Comparison of ENCODE assay signal across 34 cellular contexts in the genomic region with DNA sequence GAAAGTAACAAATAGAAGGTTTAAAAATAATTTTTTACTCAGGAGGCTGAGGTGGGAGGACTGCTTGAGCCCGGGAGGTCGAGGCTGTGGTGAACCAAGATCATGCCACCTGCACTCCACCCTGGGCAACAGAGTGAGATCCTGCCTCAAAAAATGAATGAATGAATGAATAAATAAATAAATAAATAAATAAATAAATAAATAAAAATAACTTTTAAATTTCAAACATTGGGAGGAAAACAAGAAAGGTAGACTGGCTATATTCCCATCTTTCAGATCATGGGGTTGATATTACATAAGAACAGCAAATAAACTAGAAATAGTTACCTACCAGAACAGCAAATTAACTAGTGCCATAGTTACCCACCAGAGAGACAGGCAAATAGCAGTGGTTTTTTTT.
"Had no signal": no experiment of that assay in that cellular context is flagged by ENCODE, and none has a peak within 500 bp of the region (broad histone marks: within the 10 kb centered on the region; RNA-seq: fewer than 3 reads in every experiment).

No MANE protein-coding gene starts in this region.

- DNase-seq: activated effector memory CD4-positive, alpha-beta T cell treated with anti-CD3 and anti-CD28 coated beads, Interleukin-2, amount 50 U/mL, for 16 hours; activated effector memory CD4-positive, alpha-beta T cell treated with Interleukin-2 at 50 U/mL for 16 hours; activated gamma-delta T cell; activated gamma-delta T cell treated with Interleukin-2 at 50 U/mL for 16 hours; activated naive CD4-positive, alpha-beta T cell; activated naive CD4-positive, alpha-beta T cell treated with anti-CD3 and anti-CD28 coated beads for 36 hours; activated naive CD4-positive, alpha-beta T cell treated with anti-CD3 and anti-CD28 coated beads, Interleukin-2, amount 10 ng/mL, durations not matched to agents 7 days and 5 days; activated naive CD4-positive, alpha-beta T cell treated with anti-CD3 and anti-CD28 coated beads, Interleukin-2, amount 50 U/mL, for 16 hours; activated naive CD4-positive, alpha-beta T cell treated with Interleukin-2 at 50 U/mL for 16 hours; activated naive CD8-positive, alpha-beta T cell treated with anti-CD3 and anti-CD28 coated beads for 36 hours; activated naive CD8-positive, alpha-beta T cell treated with anti-CD3 and anti-CD28 coated beads, Interleukin-2, amount 10 ng/mL, durations not matched to agents 7 days and 5 days; activated naive CD8-positive, alpha-beta T cell treated with anti-CD3 and anti-CD28 coated beads, Interleukin-2, amount 50 U/mL, for 24 hours; activated T-cell treated with anti-CD3 and anti-CD28 coated beads, Interleukin-2, amount 50 U/mL, for 1 hour; activated T-cell treated with anti-CD3 and anti-CD28 coated beads, Interleukin-2, amount 50 U/mL, for 24 hours; activated T-cell treated with anti-CD3 and anti-CD28 coated beads, Interleukin-2, amount 50 U/mL, for 4 hours; activated T-cell treated with anti-CD3 and anti-CD28 coated beads, Interleukin-2, amount 50 U/mL, for 48 hours; activated T-cell treated with anti-CD3 and anti-CD28 coated beads, Interleukin-2, amount 50 U/mL, for 72 hours; adrenal gland; amniotic stem cell; amygdala; anterior cingulate cortex; aorta; body of pancreas; brain microvascular endothelial cell; caudate nucleus; central memory CD4-positive, alpha-beta T cell; cerebellar nuclear complex had no signal

- H3K4me1 ChIP-seq: adrenal gland, ascending aorta, body of pancreas, breast epithelium had no signal

- H3K36me3 ChIP-seq: adrenal gland, ascending aorta, brain microvascular endothelial cell, breast epithelium, cardiac muscle cell had no signal

- H3K4me3 ChIP-seq: adrenal gland, ascending aorta, body of pancreas, breast epithelium, cardiac muscle cell had no signal

- H3K9me3 ChIP-seq: adrenal gland had no signal

- FAIRE-seq: astrocyte, bronchial epithelial cell had no signal

- ATAC-seq: activated naive CD4-positive, alpha-beta T cell treated with anti-CD3 and anti-CD28 coated beads, Interleukin-2, amount 50 U/mL, for 72 hours; activated naive CD8-positive, alpha-beta T cell treated with anti-CD3 and anti-CD28 coated beads, Interleukin-2, amount 50 U/mL, for 24 hours; activated T-cell treated with anti-CD3 and anti-CD28 coated beads, Interleukin-2, amount 50 U/mL, for 4 hours; activated T-cell treated with anti-CD3 and anti-CD28 coated beads, Interleukin-2, amount 50 U/mL, for 72 hours; activated T-helper 17 cell treated with anti-CD3 and anti-CD28 coated beads, Interleukin-2, amount 50 U/mL, for 72 hours; body of pancreas had no signal

- H3K27ac ChIP-seq: adrenal gland, ascending aorta, body of pancreas, brain microvascular endothelial cell, breast epithelium, cardiac muscle cell had no signal
